Comparison of ENCODE assay signal across 17 cellular contexts in the genomic region with DNA sequence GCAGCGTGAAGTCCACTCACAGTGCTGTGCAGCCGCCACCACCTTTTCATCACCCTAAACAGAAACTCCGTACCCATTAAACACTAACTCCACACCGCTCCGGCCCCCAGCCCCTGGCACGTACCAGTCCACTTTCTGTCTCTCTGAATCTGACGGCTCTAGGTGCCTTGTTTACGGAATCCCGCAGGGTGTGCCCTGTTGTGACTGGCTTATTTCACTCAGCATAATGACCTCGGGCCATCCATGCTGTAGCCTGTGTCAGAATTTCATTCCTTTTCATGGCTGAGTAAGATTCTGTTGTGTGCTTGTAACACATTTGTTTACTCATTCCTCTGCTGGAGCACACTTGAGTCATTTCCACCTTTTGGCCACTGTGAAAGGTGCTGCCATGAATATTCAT. TPM values are rescaled to one million over a fixed set of nuclear protein-coding genes. Genes with fewer than 3 reads are reported as not detected.
DNase-seq lines count a peak whose midpoint lies in the region; ATAC-seq, FAIRE-seq and TF ChIP-seq lines count a peak whose summit lies in the region.
"Had no signal": no experiment of that assay in that cellular context is flagged by ENCODE, and none has a peak within 500 bp of the region (broad histone marks: within the 10 kb centered on the region; RNA-seq: fewer than 3 reads in every experiment).

No MANE protein-coding gene starts in this region.

- CTCF ChIA-PET in Caco-2 (lab: Charles Lee): interaction anchor here (1.9 kb wide), 1 partner anchor 21 kb away, joined by 5 read pairs; no protein-coding TSS in a partner anchor
- CTCF ChIA-PET in HEK293 (lab: Yijun Ruan, JAX): no interaction called here

- H4K20me1 ChIP-seq in keratinocyte (ENCODE audit: control insufficient read depth, extremely low read depth, insufficient read depth, low read length): no peaks in the 10 kb centered on the region

- H3K4me1 ChIP-seq in Caco-2 (no peaks in the 10 kb centered on the region), HEK293 (ENCODE audit: control insufficient read depth, insufficient read depth, low read length) (no peaks in the 10 kb centered on the region), keratinocyte (ENCODE audit: control insufficient read depth, extremely low read depth, insufficient read depth, low read length) (peaks cover 2% of the 10 kb centered on the region), HAP-1 (no peaks in the 10 kb centered on the region), upper lobe of right lung (no peaks in the 10 kb centered on the region)

- in situ Hi-C loops in ACHN (cut with HindIII; ENCODE audit: low pct_ligation_motif_present, low pct_unique_long_range_greater_than_20kb, low sequenced_read_pairs) (no loop called here), HAP-1 (cut with MboI; ENCODE audit: low sequenced_read_pairs) (no loop called here)

- H3K27ac Mint-ChIP-seq in Caco-2 (ENCODE audit: unreplicated experiment): no peak overlapping the region
- no peak overlapping the region for H3K27ac Mint-ChIP-seq in activated T-helper 17 cell treated with anti-CD3 and anti-CD28 coated beads, Interleukin-2, amount 50 U/mL, for 72 hours

- POLR2A ChIA-PET in Caco-2 (lab: Charles Lee): no interaction called here
- POLR2A ChIA-PET in HEK293 (lab: Yijun Ruan, JAX): no interaction called here

- H3K4me1 Mint-ChIP-seq in Caco-2 (ENCODE audit: low read depth, unreplicated experiment): no peaks in the 10 kb centered on the region
- no peaks in the 10 kb centered on the region for H3K4me1 Mint-ChIP-seq in activated T-helper 17 cell treated with anti-CD3 and anti-CD28 coated beads, Interleukin-2, amount 50 U/mL, for 72 hours

- no peaks in the 10 kb centered on the region; the same call in 1 of the 2 replicates for H3K36me3 ChIP-seq in Caco-2 (ENCODE audit: control insufficient read depth, insufficient read depth, low read length)
- H3K36me3 ChIP-seq in HEK293 (ENCODE audit: control insufficient read depth in 2 of 2, insufficient read depth in 1 of 2, low read length in 2 of 2): peaks cover 0 to 37% of the 10 kb centered on the region in 2 experiments; a peak in 2 of 3 replicates
- H3K36me3 ChIP-seq in keratinocyte (ENCODE audit: control insufficient read depth in 2 of 2, extremely low read depth in 1 of 2, insufficient read depth in 2 of 2, low read length in 2 of 2): peaks cover 10 to 14% of the 10 kb centered on the region in 2 experiments
- peaks cover 8% of the 10 kb centered on the region for H3K36me3 ChIP-seq in HAP-1 (replicated peaks)
- no peaks in the 10 kb centered on the region for H3K36me3 ChIP-seq in upper lobe of right lung

- H2AFZ ChIP-seq in keratinocyte (ENCODE audit: control insufficient read depth, low read length): no peak overlapping the region

- no peak overlapping the region for H3K9ac ChIP-seq in keratinocyte (ENCODE audit: control insufficient read depth, extremely low read depth, insufficient read depth, low read length)

- H3K36me3 Mint-ChIP-seq in Caco-2 (ENCODE audit: insufficient read depth, unreplicated experiment): peaks cover 22% of the 10 kb centered on the region
- peaks cover 19% of the 10 kb centered on the region for H3K36me3 Mint-ChIP-seq in activated T-helper 17 cell treated with anti-CD3 and anti-CD28 coated beads, Interleukin-2, amount 50 U/mL, for 72 hours (ENCODE audit: low read depth)

- H3K9me1 ChIP-seq in keratinocyte (ENCODE audit: control insufficient read depth, extremely low read depth, insufficient read depth, low read length): no peaks in the 10 kb centered on the region

- no peak for TF ChIP-seq CTCF in Caco-2 (IDR thresholded peaks at IDR 0.05; ENCODE audit: insufficient read depth in 1 of 2, low read depth in 1 of 2, low read length in 1 of 2, severe bottlenecking in 1 of 2, unreplicated experiment in 1 of 2)
- no peak for TF ChIP-seq CTCF in HEK293 (tag by site-specific recombination; IDR thresholded peaks at IDR 0.05)
- no peak for TF ChIP-seq CTCF in keratinocyte (optimal IDR thresholded peaks at IDR 0.05 in 1 of 3, IDR thresholded peaks at IDR 0.05 in 1 of 3, conservative IDR thresholded peaks at IDR 0.05 in 1 of 3; ENCODE audit: extremely low read depth in 1 of 3, insufficient read depth in 2 of 3, low read length in 3 of 3)
- TF ChIP-seq CTCF in upper lobe of right lung (IDR thresholded peaks at IDR 0.05): no peak

- peak; percentile 59 for FAIRE-seq in keratinocyte (lab: Jason Lieb, UNC)

- H3K4me2 ChIP-seq in keratinocyte (ENCODE audit: control insufficient read depth, extremely low read depth, insufficient read depth, low read depth, low read length): no peak overlapping the region

- H3K79me2 ChIP-seq in keratinocyte (ENCODE audit: control insufficient read depth, insufficient read depth, low read length): peaks cover 2% of the 10 kb centered on the region

- ATAC-seq in activated T-helper 17 cell treated with anti-CD3 and anti-CD28 coated beads, Interleukin-2, amount 50 U/mL, for 72 hours (replicated peaks): peak; percentile 29
- no peak for ATAC-seq in upper lobe of right lung
- ATAC-seq: K562 had no signal

- intact Hi-C loops in Caco-2 (cut with micrococcal nuclease; ENCODE audit: unreplicated experiment) (no loop called here), upper lobe of right lung (cut with DNase I) (no loop called here)

- H3K4me3 ChIP-seq in Caco-2 (ENCODE audit: low read depth, low read length) (no peak overlapping the region), HEK293 (ENCODE audit: low read depth, low read length) (no peak overlapping the region), keratinocyte (ENCODE audit: control insufficient read depth in 2 of 3, extremely low read depth in 1 of 3, insufficient read depth in 2 of 3, low read depth in 1 of 3, low read length in 3 of 3) (no peak overlapping the region), HAP-1 (no peak overlapping the region), upper lobe of right lung (no peak overlapping the region)
- H3K4me3 ChIP-seq: K562 had no signal

- H3K27me3 Mint-ChIP-seq in Caco-2 (ENCODE audit: insufficient read depth, unreplicated experiment): no peaks in the 10 kb centered on the region
- H3K27me3 Mint-ChIP-seq in activated T-helper 17 cell treated with anti-CD3 and anti-CD28 coated beads, Interleukin-2, amount 50 U/mL, for 72 hours: no peaks in the 10 kb centered on the region

- dilution Hi-C loops in keratinocyte (cut with MboI; ENCODE audit: extremely low pct_ligation_motif_present, low sequenced_read_pairs): no loop called here

- H3K9me3 ChIP-seq in Caco-2 (no peaks in the 10 kb centered on the region), HEK293 (ENCODE audit: control insufficient read depth, insufficient read depth, low read depth, low read length) (no peaks in the 10 kb centered on the region), keratinocyte (ENCODE audit: control insufficient read depth, low read depth, low read length) (no peaks in the 10 kb centered on the region), HAP-1 (no peaks in the 10 kb centered on the region), upper lobe of right lung (no peaks in the 10 kb centered on the region)

- TSS peak; percentile 36 for BruUV-seq in Caco-2 (replicated peaks; lab: Mats Ljungman, UMichigan)

- no peak for DNase-seq in Caco-2
- DNase-seq in keratinocyte (ENCODE audit: low read depth, low spot score): no peak
- DNase-seq in ACHN: no peak
- no peak for DNase-seq in HAP-1 (ENCODE audit: low spot score in 2 of 2)
- no peak for DNase-seq in upper lobe of right lung
- DNase-seq: AML-193, COR-L47, HCEC 1CT, MV-4-11, NCI-H1417, NCI-H1930, NCI-H69, OCI-M1 had no signal

- H3K9me3 Mint-ChIP-seq in Caco-2 (ENCODE audit: unreplicated experiment): no peaks in the 10 kb centered on the region
- H3K9me3 Mint-ChIP-seq in activated T-helper 17 cell treated with anti-CD3 and anti-CD28 coated beads, Interleukin-2, amount 50 U/mL, for 72 hours: no peaks in the 10 kb centered on the region

- no peaks in the 10 kb centered on the region for H3K27me3 ChIP-seq in Caco-2 (replicated peaks; ENCODE audit: control insufficient read depth, insufficient read depth, low read length)
- H3K27me3 ChIP-seq in keratinocyte (ENCODE audit: control insufficient read depth, extremely low read depth, insufficient read depth, low read length): no peaks in the 10 kb centered on the region
- H3K27me3 ChIP-seq in HAP-1 (ENCODE audit: low read depth): no peaks in the 10 kb centered on the region
- H3K27me3 ChIP-seq in upper lobe of right lung: no peaks in the 10 kb centered on the region

- no peak overlapping the region for H3K27ac ChIP-seq in HEK293 (ENCODE audit: extremely low read depth, low read depth, low read length)
- no peak overlapping the region for H3K27ac ChIP-seq in keratinocyte (ENCODE audit: control insufficient read depth, insufficient read depth, low read length)
- no peak overlapping the region for H3K27ac ChIP-seq in upper lobe of right lung
- H3K27ac ChIP-seq: HL-60 had no signal

- no peak overlapping the region for H3K4me3 Mint-ChIP-seq in Caco-2 (ENCODE audit: unreplicated experiment)
- H3K4me3 Mint-ChIP-seq in activated T-helper 17 cell treated with anti-CD3 and anti-CD28 coated beads, Interleukin-2, amount 50 U/mL, for 72 hours: no peak overlapping the region

RNA-seq across cellular contexts. Expression of a gene that starts 18.0 kb away (rescaled TPM):
- total RNA-seq in Caco-2 (2022) (14.6 and 15.1 TPM in 2 replicates), upper lobe of right lung (7.8 TPM)
- 1 to 10 TPM; 3.4 to 3.7 TPM for total RNA-seq in activated T-helper 17 cell treated with anti-CD3 and anti-CD28 coated beads, Interleukin-2, amount 50 U/mL, for 72 hours
- polyA plus RNA-seq in keratinocyte: 9.9 to 14.6 TPM (median 14.5 TPM) in 3 replicates
- polyA plus RNA-seq in keratinocyte (2011; ENCODE audit: low read depth): 17.4 TPM
- 10.9 and 13.6 TPM in 2 replicates for polyA plus RNA-seq in keratinocyte (2011; cell fraction: cytosol; rRNA removed)
- polyA plus RNA-seq in keratinocyte (2011; cell fraction: nucleus; rRNA removed): 10.4 and 11.7 TPM in 2 replicates
- polyA plus RNA-seq in keratinocyte (2012; ENCODE audit: low replicate concordance): 9.6 and 10.0 TPM in 2 replicates
- 1.1 to 6.7 TPM (median 5.7 TPM) in 3 replicates for polyA minus RNA-seq in keratinocyte
- 18.0 TPM for polyA minus RNA-seq in keratinocyte (2011; cell fraction: cytosol; rRNA and poly(A)+ RNA removed)
- polyA minus RNA-seq in keratinocyte (2011; cell fraction: nucleus; rRNA and poly(A)+ RNA removed): 2.8 and 4.6 TPM in 2 replicates

RNA-seq across cellular contexts. Expression of a gene that starts 26.8 kb away (rescaled TPM):
- 6.4 and 7.9 TPM in 2 replicates for total RNA-seq in Caco-2 (2022)
- not detected for total RNA-seq in activated T-helper 17 cell treated with anti-CD3 and anti-CD28 coated beads, Interleukin-2, amount 50 U/mL, for 72 hours
- polyA plus RNA-seq in keratinocyte: 2.7 to 4.8 TPM (median 3.6 TPM) in 3 replicates
- polyA plus RNA-seq in keratinocyte (2011; ENCODE audit: low read depth): 0.36 TPM
- 1.7 and 3.6 TPM in 2 replicates for polyA plus RNA-seq in keratinocyte (2011; cell fraction: cytosol; rRNA removed)
- 2.0 and 2.6 TPM in 2 replicates for polyA plus RNA-seq in keratinocyte (2011; cell fraction: nucleus; rRNA removed)
- 1.5 and 7.3 TPM in 2 replicates for polyA plus RNA-seq in keratinocyte (2012; ENCODE audit: low replicate concordance)
- 0.23 to 0.61 TPM in 2 of 3 replicates, not detected in the other for polyA minus RNA-seq in keratinocyte
- polyA minus RNA-seq in keratinocyte (2011; cell fraction: cytosol; rRNA and poly(A)+ RNA removed): 5.4 TPM
- 0.47 and 0.84 TPM in 2 replicates for polyA minus RNA-seq in keratinocyte (2011; cell fraction: nucleus; rRNA and poly(A)+ RNA removed)
- total RNA-seq in upper lobe of right lung: 1.1 TPM

RNA-seq across cellular contexts. Expression of a gene that starts 39.0 kb away (rescaled TPM):
- total RNA-seq in Caco-2 (2022): 78.2 and 84.7 TPM in 2 replicates
- 10 to 100 TPM; 42.3 to 52.6 TPM for total RNA-seq in activated T-helper 17 cell treated with anti-CD3 and anti-CD28 coated beads, Interleukin-2, amount 50 U/mL, for 72 hours
- 29.8 to 39.8 TPM (median 31.5 TPM) in 3 replicates for polyA plus RNA-seq in keratinocyte
- polyA plus RNA-seq in keratinocyte (2011; ENCODE audit: low read depth): 12.8 TPM
- polyA plus RNA-seq in keratinocyte (2011; cell fraction: cytosol; rRNA removed): 17.3 and 32.5 TPM in 2 replicates
- 43.7 and 47.3 TPM in 2 replicates for polyA plus RNA-seq in keratinocyte (2011; cell fraction: nucleus; rRNA removed)
- 10.9 and 37.3 TPM in 2 replicates for polyA plus RNA-seq in keratinocyte (2012; ENCODE audit: low replicate concordance)
- polyA minus RNA-seq in keratinocyte: 17.8 to 29.0 TPM (median 26.5 TPM) in 3 replicates
- 44.1 TPM for polyA minus RNA-seq in keratinocyte (2011; cell fraction: cytosol; rRNA and poly(A)+ RNA removed)
- polyA minus RNA-seq in keratinocyte (2011; cell fraction: nucleus; rRNA and poly(A)+ RNA removed): 20.3 and 22.1 TPM in 2 replicates
- total RNA-seq in upper lobe of right lung: 58.2 TPM

RNA-seq across cellular contexts. Expression of a gene that starts 47.4 kb away (rescaled TPM):
- total RNA-seq in Caco-2 (2022) (40.3 and 43.4 TPM in 2 replicates), upper lobe of right lung (8.8 TPM)
- 10 to 100 TPM; 16.0 to 20.5 TPM for total RNA-seq in activated T-helper 17 cell treated with anti-CD3 and anti-CD28 coated beads, Interleukin-2, amount 50 U/mL, for 72 hours
- polyA plus RNA-seq in keratinocyte: 12.3 to 15.6 TPM (median 15.0 TPM) in 3 replicates
- polyA plus RNA-seq in keratinocyte (2011; ENCODE audit: low read depth): 5.1 TPM
- 10.0 and 15.3 TPM in 2 replicates for polyA plus RNA-seq in keratinocyte (2011; cell fraction: cytosol; rRNA removed)
- 12.3 and 13.1 TPM in 2 replicates for polyA plus RNA-seq in keratinocyte (2011; cell fraction: nucleus; rRNA removed)
- polyA plus RNA-seq in keratinocyte (2012; ENCODE audit: low replicate concordance): 9.0 and 16.4 TPM in 2 replicates
- polyA minus RNA-seq in keratinocyte: 8.1 to 12.9 TPM (median 8.4 TPM) in 3 replicates
- polyA minus RNA-seq in keratinocyte (2011; cell fraction: cytosol; rRNA and poly(A)+ RNA removed): 12.9 TPM
- 3.9 TPM in 2 replicates for polyA minus RNA-seq in keratinocyte (2011; cell fraction: nucleus; rRNA and poly(A)+ RNA removed)
